In the genomic region with DNA sequence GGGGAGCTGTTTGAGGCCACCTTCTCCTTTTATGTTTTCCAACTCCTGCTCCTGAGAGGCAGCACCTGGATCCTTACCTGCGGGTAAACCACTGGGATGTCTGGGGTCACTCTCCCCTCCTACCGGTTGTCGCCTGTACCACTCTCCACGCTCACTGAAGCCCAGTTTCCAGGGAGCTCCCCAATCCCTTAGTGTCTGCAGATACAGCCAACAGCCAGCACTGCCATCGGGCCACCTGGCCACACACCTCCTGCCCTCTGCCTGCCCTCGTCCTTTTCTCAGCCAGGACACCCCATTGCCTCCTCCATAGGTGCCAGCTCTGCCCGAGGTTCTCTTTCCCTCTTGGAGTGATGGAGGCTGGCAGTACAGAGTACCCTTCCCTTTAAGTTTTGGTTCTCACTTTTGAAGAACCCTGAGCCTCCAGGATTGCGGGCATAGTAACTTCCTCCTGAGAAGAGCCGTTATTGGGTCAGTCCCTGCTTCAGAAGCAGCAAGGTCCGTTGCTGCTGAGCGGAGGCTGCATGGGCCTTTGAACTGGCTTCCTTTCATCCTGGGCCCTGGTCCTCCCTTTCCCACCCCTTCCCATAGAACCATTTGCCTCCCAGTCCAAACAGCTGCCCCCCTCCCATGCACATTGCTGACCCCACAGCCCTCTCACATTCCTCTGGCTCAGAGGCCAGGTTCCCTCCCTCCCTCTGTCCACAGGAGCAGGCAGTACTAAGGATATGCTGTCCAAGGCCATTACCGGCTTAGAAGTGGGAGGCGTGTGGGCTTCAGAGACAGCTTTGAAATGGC, we compare ENCODE assay signal across 1 cellular context.
TF ChIP-seq lines count a peak whose summit lies in the region.

No MANE protein-coding gene starts in this region.

TF ChIP-seq in H1, 55 proteins besides CTCF, POLR2A, EP300 and RAD21:
- TF ChIP-seq HDAC6 (IDR thresholded peaks at IDR 0.05; ENCODE audit: low read depth, low read length) (no peak), BRCA1 (IDR thresholded peaks at IDR 0.05; ENCODE audit: low read depth, low read length) (no peak), SP2 (IDR thresholded peaks at IDR 0.05; ENCODE audit: low read length) (no peak), SIX5 (IDR thresholded peaks at IDR 0.05; ENCODE audit: low read depth, low read length) (no peak), CHD2 (IDR thresholded peaks at IDR 0.05; ENCODE audit: low read length) (no peak), CTBP2 (IDR thresholded peaks at IDR 0.05; ENCODE audit: borderline replicate concordance, insufficient read depth, insufficient read length, low read length) (no peak), PHF8 (conservative IDR thresholded peaks at IDR 0.05; ENCODE audit: low read depth, low read length) (no peak), E2F6 (IDR thresholded peaks at IDR 0.05) (no peak), KDM5A (IDR thresholded peaks at IDR 0.05; ENCODE audit: low read length) (no peak), NANOG (IDR thresholded peaks at IDR 0.05; ENCODE audit: insufficient read depth, low read depth, low read length, poor library complexity, severe bottlenecking) (no peak), POU5F1 (IDR thresholded peaks at IDR 0.05; ENCODE audit: low read depth, low read length) (no peak), JUN (IDR thresholded peaks at IDR 0.05; ENCODE audit: low read depth, low read length) (no peak), GABPA (IDR thresholded peaks at IDR 0.05; ENCODE audit: borderline replicate concordance, insufficient read depth, low read length) (no peak), RNF2 (IDR thresholded peaks at IDR 0.05; ENCODE audit: borderline replicate concordance, low read depth, low read length, missing control alignments, poor library complexity, severe bottlenecking) (no peak), GTF2F1 (IDR thresholded peaks at IDR 0.05; ENCODE audit: borderline replicate concordance, low read depth, low read length) (no peak), FOSL1 (IDR thresholded peaks at IDR 0.05; ENCODE audit: insufficient read depth, low read depth, low read length) (no peak)
- TF ChIP-seq, protein P1, sequence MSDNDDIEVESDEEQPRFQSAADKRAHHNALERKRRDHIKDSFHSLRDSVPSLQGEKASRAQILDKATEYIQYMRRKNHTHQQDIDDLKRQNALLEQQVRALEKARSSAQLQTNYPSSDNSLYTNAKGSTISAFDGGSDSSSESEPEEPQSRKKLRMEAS (IDR thresholded peaks at IDR 0.05), result no peak
- TF ChIP-seq, protein P2, sequence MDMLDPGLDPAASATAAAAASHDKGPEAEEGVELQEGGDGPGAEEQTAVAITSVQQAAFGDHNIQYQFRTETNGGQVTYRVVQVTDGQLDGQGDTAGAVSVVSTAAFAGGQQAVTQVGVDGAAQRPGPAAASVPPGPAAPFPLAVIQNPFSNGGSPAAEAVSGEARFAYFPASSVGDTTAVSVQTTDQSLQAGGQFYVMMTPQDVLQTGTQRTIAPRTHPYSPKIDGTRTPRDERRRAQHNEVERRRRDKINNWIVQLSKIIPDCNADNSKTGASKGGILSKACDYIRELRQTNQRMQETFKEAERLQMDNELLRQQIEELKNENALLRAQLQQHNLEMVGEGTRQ (IDR thresholded peaks at IDR 0.05; ENCODE audit: low read length), result no peak
TF ChIP-seq in H1: peak in this region for 0.
